Comparison of ENCODE assay signal across 1 cellular context in the genomic region with DNA sequence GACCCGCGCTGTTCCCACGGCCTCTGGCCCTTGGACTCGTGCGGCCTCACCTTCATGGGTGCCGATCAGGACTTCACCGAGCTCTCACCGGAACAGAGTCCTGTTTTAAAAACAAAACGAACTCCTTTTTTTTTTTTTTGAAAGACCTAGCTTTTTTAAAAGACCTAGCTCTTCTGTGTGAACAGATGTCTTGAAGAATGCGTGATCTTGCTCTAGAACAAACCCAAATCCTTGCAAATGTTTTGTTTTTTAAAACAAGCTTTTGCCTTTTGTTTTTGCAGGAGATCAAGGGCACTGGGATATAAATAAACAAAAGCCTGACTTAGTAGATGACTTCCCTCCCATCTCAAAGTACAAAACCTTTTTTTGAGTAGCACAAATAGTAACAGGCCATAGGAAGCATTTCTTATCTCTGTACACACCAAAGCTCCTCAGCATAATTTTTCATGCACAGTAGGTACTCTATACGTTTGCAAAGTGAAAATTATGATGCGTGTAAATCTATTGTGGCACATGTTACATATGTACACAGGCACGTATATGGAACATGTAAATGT.
TF ChIP-seq lines count a peak whose summit lies in the region.

No MANE protein-coding gene starts in this region.

TF ChIP-seq in GM23338, 12 proteins besides CTCF, POLR2A, EP300 and RAD21 (continued from another document):
- TF ChIP-seq, protein P1, sequence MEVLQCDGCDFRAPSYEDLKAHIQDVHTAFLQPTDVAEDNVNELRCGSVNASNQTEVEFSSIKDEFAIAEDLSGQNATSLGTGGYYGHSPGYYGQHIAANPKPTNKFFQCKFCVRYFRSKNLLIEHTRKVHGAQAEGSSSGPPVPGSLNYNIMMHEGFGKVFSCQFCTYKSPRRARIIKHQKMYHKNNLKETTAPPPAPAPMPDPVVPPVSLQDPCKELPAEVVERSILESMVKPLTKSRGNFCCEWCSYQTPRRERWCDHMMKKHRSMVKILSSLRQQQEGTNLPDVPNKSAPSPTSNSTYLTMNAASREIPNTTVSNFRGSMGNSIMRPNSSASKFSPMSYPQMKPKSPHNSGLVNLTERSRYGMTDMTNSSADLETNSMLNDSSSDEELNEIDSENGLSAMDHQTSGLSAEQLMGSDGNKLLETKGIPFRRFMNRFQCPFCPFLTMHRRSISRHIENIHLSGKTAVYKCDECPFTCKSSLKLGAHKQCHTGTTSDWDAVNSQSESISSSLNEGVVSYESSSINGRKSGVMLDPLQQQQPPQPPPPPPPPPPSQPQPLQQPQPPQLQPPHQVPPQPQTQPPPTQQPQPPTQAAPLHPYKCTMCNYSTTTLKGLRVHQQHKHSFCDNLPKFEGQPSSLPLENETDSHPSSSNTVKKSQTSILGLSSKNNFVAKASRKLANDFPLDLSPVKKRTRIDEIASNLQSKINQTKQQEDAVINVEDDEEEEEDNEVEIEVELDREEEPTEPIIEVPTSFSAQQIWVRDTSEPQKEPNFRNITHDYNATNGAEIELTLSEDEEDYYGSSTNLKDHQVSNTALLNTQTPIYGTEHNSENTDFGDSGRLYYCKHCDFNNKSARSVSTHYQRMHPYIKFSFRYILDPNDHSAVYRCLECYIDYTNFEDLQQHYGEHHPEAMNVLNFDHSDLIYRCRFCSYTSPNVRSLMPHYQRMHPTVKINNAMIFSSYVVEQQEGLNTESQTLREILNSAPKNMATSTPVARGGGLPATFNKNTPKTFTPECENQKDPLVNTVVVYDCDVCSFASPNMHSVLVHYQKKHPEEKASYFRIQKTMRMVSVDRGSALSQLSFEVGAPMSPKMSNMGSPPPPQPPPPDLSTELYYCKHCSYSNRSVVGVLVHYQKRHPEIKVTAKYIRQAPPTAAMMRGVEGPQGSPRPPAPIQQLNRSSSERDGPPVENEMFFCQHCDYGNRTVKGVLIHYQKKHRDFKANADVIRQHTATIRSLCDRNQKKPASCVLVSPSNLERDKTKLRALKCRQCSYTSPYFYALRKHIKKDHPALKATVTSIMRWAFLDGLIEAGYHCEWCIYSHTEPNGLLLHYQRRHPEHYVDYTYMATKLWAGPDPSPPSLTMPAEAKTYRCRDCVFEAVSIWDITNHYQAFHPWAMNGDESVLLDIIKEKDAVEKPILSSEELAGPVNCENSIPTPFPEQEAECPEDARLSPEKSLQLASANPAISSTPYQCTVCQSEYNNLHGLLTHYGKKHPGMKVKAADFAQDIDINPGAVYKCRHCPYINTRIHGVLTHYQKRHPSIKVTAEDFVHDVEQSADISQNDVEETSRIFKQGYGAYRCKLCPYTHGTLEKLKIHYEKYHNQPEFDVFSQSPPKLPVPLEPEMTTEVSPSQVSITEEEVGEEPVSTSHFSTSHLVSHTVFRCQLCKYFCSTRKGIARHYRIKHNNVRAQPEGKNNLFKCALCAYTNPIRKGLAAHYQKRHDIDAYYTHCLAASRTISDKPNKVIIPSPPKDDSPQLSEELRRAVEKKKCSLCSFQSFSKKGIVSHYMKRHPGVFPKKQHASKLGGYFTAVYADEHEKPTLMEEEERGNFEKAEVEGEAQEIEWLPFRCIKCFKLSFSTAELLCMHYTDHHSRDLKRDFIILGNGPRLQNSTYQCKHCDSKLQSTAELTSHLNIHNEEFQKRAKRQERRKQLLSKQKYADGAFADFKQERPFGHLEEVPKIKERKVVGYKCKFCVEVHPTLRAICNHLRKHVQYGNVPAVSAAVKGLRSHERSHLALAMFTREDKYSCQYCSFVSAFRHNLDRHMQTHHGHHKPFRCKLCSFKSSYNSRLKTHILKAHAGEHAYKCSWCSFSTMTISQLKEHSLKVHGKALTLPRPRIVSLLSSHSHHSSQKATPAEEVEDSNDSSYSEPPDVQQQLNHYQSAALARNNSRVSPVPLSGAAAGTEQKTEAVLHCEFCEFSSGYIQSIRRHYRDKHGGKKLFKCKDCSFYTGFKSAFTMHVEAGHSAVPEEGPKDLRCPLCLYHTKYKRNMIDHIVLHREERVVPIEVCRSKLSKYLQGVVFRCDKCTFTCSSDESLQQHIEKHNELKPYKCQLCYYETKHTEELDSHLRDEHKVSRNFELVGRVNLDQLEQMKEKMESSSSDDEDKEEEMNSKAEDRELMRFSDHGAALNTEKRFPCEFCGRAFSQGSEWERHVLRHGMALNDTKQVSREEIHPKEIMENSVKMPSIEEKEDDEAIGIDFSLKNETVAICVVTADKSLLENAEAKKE (CRISPR knock-in tag; IDR thresholded peaks at IDR 0.05): no peak
- no peak for TF ChIP-seq STAT1 (IDR thresholded peaks at IDR 0.05; ENCODE audit: unreplicated experiment)
- no peak for TF ChIP-seq ZNF331 (CRISPR knock-in tag; IDR thresholded peaks at IDR 0.05; ENCODE audit: low read depth)
- TF ChIP-seq POLR2AphosphoS5 (IDR thresholded peaks at IDR 0.05; ENCODE audit: low read depth): no peak
- no peak for TF ChIP-seq JUNB (IDR thresholded peaks at IDR 0.05; ENCODE audit: unreplicated experiment)
- TF ChIP-seq, protein P2, sequence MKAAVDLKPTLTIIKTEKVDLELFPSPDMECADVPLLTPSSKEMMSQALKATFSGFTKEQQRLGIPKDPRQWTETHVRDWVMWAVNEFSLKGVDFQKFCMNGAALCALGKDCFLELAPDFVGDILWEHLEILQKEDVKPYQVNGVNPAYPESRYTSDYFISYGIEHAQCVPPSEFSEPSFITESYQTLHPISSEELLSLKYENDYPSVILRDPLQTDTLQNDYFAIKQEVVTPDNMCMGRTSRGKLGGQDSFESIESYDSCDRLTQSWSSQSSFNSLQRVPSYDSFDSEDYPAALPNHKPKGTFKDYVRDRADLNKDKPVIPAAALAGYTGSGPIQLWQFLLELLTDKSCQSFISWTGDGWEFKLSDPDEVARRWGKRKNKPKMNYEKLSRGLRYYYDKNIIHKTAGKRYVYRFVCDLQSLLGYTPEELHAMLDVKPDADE (IDR thresholded peaks at IDR 0.05): no peak
- no peak for TF ChIP-seq EZH2 (IDR thresholded peaks at IDR 0.05; ENCODE audit: low read depth, unreplicated experiment)
